1 cellular context compared by ENCODE assay signal in genomic region chr5:61280766-61281427, GRCh38.
TF ChIP-seq lines count a peak whose summit lies in the region.

No MANE protein-coding gene starts in this region.

TF ChIP-seq in HepG2, 621 proteins besides CTCF, POLR2A, EP300 and RAD21 (continued from another document):
- no peak for TF ChIP-seq ZHX2 (IDR thresholded peaks at IDR 0.05; ENCODE audit: low read depth)
- TF ChIP-seq ZHX2 (CRISPR knock-in tag; IDR thresholded peaks at IDR 0.05; ENCODE audit: borderline replicate concordance): no peak
- no peak for TF ChIP-seq ZNF564 (CRISPR knock-in tag; IDR thresholded peaks at IDR 0.05)
- TF ChIP-seq PAX8 (CRISPR knock-in tag; IDR thresholded peaks at IDR 0.05; ENCODE audit: borderline replicate concordance): no peak
- TF ChIP-seq PHB2 (IDR thresholded peaks at IDR 0.05; ENCODE audit: partially characterized antibody): no peak
- TF ChIP-seq, protein P1, sequence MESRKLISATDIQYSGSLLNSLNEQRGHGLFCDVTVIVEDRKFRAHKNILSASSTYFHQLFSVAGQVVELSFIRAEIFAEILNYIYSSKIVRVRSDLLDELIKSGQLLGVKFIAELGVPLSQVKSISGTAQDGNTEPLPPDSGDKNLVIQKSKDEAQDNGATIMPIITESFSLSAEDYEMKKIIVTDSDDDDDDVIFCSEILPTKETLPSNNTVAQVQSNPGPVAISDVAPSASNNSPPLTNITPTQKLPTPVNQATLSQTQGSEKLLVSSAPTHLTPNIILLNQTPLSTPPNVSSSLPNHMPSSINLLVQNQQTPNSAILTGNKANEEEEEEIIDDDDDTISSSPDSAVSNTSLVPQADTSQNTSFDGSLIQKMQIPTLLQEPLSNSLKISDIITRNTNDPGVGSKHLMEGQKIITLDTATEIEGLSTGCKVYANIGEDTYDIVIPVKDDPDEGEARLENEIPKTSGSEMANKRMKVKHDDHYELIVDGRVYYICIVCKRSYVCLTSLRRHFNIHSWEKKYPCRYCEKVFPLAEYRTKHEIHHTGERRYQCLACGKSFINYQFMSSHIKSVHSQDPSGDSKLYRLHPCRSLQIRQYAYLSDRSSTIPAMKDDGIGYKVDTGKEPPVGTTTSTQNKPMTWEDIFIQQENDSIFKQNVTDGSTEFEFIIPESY (CRISPR knock-in tag; IDR thresholded peaks at IDR 0.05): no peak
- TF ChIP-seq ZNF513 (CRISPR knock-in tag; conservative IDR thresholded peaks at IDR 0.05): no peak
- no peak for TF ChIP-seq MIER3 (CRISPR knock-in tag; IDR thresholded peaks at IDR 0.05; ENCODE audit: borderline replicate concordance)
- no peak for TF ChIP-seq ZNF724P (CRISPR knock-in tag; IDR thresholded peaks at IDR 0.05; ENCODE audit: borderline replicate concordance)
